In the genomic region with DNA sequence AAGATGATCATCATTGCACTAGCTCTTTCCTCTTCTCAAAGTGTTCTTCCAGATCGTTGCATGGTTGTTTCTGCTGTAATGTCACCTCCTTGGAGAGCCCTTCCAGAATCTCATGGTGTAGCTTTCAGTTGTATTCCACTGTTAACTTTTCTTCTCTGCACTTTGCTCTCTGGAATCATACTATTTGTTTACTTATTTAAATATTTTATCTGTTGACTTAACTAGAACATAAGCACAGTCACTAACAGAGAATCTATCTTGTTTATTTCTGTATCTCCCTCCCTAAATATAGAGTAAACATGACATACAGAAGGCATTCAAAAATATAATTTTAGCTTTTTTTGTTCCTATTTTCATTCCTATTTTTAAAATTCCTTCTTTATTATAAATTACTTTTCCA, we compare ENCODE assay signal across 16 cellular contexts. TPM values are rescaled to one million over a fixed set of nuclear protein-coding genes. Genes with fewer than 3 reads are reported as not detected.
DNase-seq lines count a peak whose midpoint lies in the region; ATAC-seq, FAIRE-seq and TF ChIP-seq lines count a peak whose summit lies in the region.
"Had no signal": no experiment of that assay in that cellular context is flagged by ENCODE, and none has a peak within 500 bp of the region (broad histone marks: within the 10 kb centered on the region; RNA-seq: fewer than 3 reads in every experiment).

No MANE protein-coding gene starts in this region.

- H2AFZ ChIP-seq in hepatocyte, result no peak overlapping the region

- H3K9me3 ChIP-seq in hepatocyte (ENCODE audit: low read depth) (no peaks in the 10 kb centered on the region), right lobe of liver (no peaks in the 10 kb centered on the region), breast epithelium (no peaks in the 10 kb centered on the region)
- H3K9me3 ChIP-seq: BLaER1 had no signal

- no peaks in the 10 kb centered on the region for H3K4me1 ChIP-seq in hepatocyte (ENCODE audit: insufficient read depth)
- H3K4me1 ChIP-seq in right lobe of liver, result peaks cover 0 to 32% (median 4%) of the 10 kb centered on the region in 4 donors
- H3K4me1 ChIP-seq in breast epithelium, result no peaks in the 10 kb centered on the region
- H3K4me1 ChIP-seq: BLaER1 had no signal

- H3K9me2 ChIP-seq in hepatocyte (replicated peaks; ENCODE audit: insufficient read depth), result no peaks in the 10 kb centered on the region

- H3K27ac ChIP-seq in hepatocyte (no peak overlapping the region), right lobe of liver (peak overlapping the region; percentile 73 to 89 (median 86)), breast epithelium (no peak overlapping the region)
- H3K27ac ChIP-seq: BLaER1 had no signal

- no peak overlapping the region for H3K27ac Mint-ChIP-seq in activated naive CD4-positive, alpha-beta T cell treated with anti-CD3 and anti-CD28 coated beads, Interleukin-2, amount 10 ng/mL, durations not matched to agents 7 days and 5 days
- H3K27ac Mint-ChIP-seq: CD4-positive, CD25-positive, alpha-beta regulatory T cell; HFFc6 had no signal

- peaks cover 2% of the 10 kb centered on the region for H3K9me3 Mint-ChIP-seq in activated naive CD4-positive, alpha-beta T cell treated with anti-CD3 and anti-CD28 coated beads, Interleukin-2, amount 10 ng/mL, durations not matched to agents 7 days and 5 days
- H3K9me3 Mint-ChIP-seq: HFFc6 had no signal

- no peaks in the 10 kb centered on the region for H4K20me1 ChIP-seq in hepatocyte (ENCODE audit: insufficient read depth, poor library complexity, severe bottlenecking)
- H4K20me1 ChIP-seq: BLaER1 had no signal

- H3K36me3 ChIP-seq in hepatocyte (replicated peaks; ENCODE audit: insufficient read depth, low read depth) (no peaks in the 10 kb centered on the region), right lobe of liver (no peaks in the 10 kb centered on the region), breast epithelium (no peaks in the 10 kb centered on the region)
- H3K36me3 ChIP-seq: BLaER1 had no signal

- H3K27me3 ChIP-seq in hepatocyte (no peaks in the 10 kb centered on the region), right lobe of liver (no peaks in the 10 kb centered on the region), breast epithelium (no peaks in the 10 kb centered on the region)
- H3K27me3 ChIP-seq: BLaER1 had no signal

- H3K79me2 ChIP-seq in hepatocyte, result no peaks in the 10 kb centered on the region

- H3K4me3 Mint-ChIP-seq in activated naive CD4-positive, alpha-beta T cell treated with anti-CD3 and anti-CD28 coated beads, Interleukin-2, amount 10 ng/mL, durations not matched to agents 7 days and 5 days, result no peak overlapping the region
- H3K4me3 Mint-ChIP-seq: CD4-positive, CD25-positive, alpha-beta regulatory T cell; HFFc6 had no signal

- intact Hi-C loops in right lobe of liver (cut with DNase I) (no loop called here), breast epithelium (cut with DNase I; ENCODE audit: low total_unique reads) (no loop called here)

- no peaks in the 10 kb centered on the region for H3K36me3 Mint-ChIP-seq in activated naive CD4-positive, alpha-beta T cell treated with anti-CD3 and anti-CD28 coated beads, Interleukin-2, amount 10 ng/mL, durations not matched to agents 7 days and 5 days
- H3K36me3 Mint-ChIP-seq: CD4-positive, CD25-positive, alpha-beta regulatory T cell had no signal

- H3K4me1 Mint-ChIP-seq in activated naive CD4-positive, alpha-beta T cell treated with anti-CD3 and anti-CD28 coated beads, Interleukin-2, amount 10 ng/mL, durations not matched to agents 7 days and 5 days, result no peaks in the 10 kb centered on the region
- H3K4me1 Mint-ChIP-seq: CD4-positive, CD25-positive, alpha-beta regulatory T cell had no signal

- no peak for TF ChIP-seq CTCF in LNCaP clone FGC (IDR thresholded peaks at IDR 0.05; ENCODE audit: control insufficient read depth, extremely low read depth, insufficient read depth)
- no peak for TF ChIP-seq CTCF in hepatocyte (IDR thresholded peaks at IDR 0.05; ENCODE audit: poor library complexity)
- no peak for TF ChIP-seq CTCF in right lobe of liver (IDR thresholded peaks at IDR 0.05)
- no peak for TF ChIP-seq CTCF in breast epithelium (IDR thresholded peaks at IDR 0.05)

- peak overlapping the region; percentile 37 for H3K4me2 ChIP-seq in hepatocyte
- H3K4me2 ChIP-seq: BLaER1 had no signal

- peak; percentile 6 for FAIRE-seq in A204.1 (lab: Jason Lieb, UNC)

- no peak overlapping the region; the same call in 1 of the 2 replicates for H3K4me3 ChIP-seq in LNCaP clone FGC (ENCODE audit: low read depth, low read length)
- H3K4me3 ChIP-seq in hepatocyte, result no peak overlapping the region
- peak overlapping the region in 2 of 3 donors; percentile 36 for H3K4me3 ChIP-seq in right lobe of liver
- H3K4me3 ChIP-seq in breast epithelium, result no peak overlapping the region
- H3K4me3 ChIP-seq: BLaER1 had no signal

- ATAC-seq in right lobe of liver (peak; percentile 80 to 90 (median 86)), HG02798 (IDR thresholded peaks at IDR 0.05; ENCODE audit: poor library complexity, unreplicated experiment) (no peak), HG03045 (IDR thresholded peaks at IDR 0.05; ENCODE audit: unreplicated experiment) (no peak)

- DNase-seq in LNCaP clone FGC (ENCODE audit: low read depth), result peak; percentile 43
- no peak for DNase-seq in hepatocyte (ENCODE audit: low spot score)
- no peak for DNase-seq in right lobe of liver
- no peak for DNase-seq in activated naive CD4-positive, alpha-beta T cell treated with anti-CD3 and anti-CD28 coated beads, Interleukin-2, amount 10 ng/mL, durations not matched to agents 7 days and 5 days
- no peak for DNase-seq in breast epithelium (ENCODE audit: low spot score in 2 of 2)
- DNase-seq: AML-193; Calu3; CD4-positive, CD25-positive, alpha-beta regulatory T cell; DMS 273 treated with DMSO at 0.1 percent for 48 hours; HCEC 1CT; HFFc6 had no signal

- TF ChIP-seq POLR2A in right lobe of liver (IDR thresholded peaks at IDR 0.05) (no peak), breast epithelium (IDR thresholded peaks at IDR 0.05) (no peak)

- CTCF ChIA-PET in activated naive CD4-positive, alpha-beta T cell treated with anti-CD3 and anti-CD28 coated beads, Interleukin-2, amount 10 ng/mL, durations not matched to agents 7 days and 5 days (lab: Charles Lee), result no interaction called here

- 59% methylated on average over 1 of the region's 1 CpG for WGBS in hepatocyte (ENCODE audit: low lambda C conversion rate, missing lambda C conversion rate)
- WGBS in right lobe of liver (ENCODE audit: insufficient coverage, low coverage, low lambda C conversion rate, missing lambda C conversion rate), result 5% methylated on average over 1 of the region's 1 CpG

- no peaks in the 10 kb centered on the region for H3K27me3 Mint-ChIP-seq in activated naive CD4-positive, alpha-beta T cell treated with anti-CD3 and anti-CD28 coated beads, Interleukin-2, amount 10 ng/mL, durations not matched to agents 7 days and 5 days
- H3K27me3 Mint-ChIP-seq: CD4-positive, CD25-positive, alpha-beta regulatory T cell had no signal

RNA-seq across cellular contexts. Expression of a gene that starts 11.8 kb away (rescaled TPM):
- 9.9 and 11.8 TPM in 2 replicates for total RNA-seq in hepatocyte
- polyA plus RNA-seq in hepatocyte, result 3.0 and 5.2 TPM in 2 replicates
- 10 to 100 TPM; 13.4 to 23.0 (median 20.2) TPM for total RNA-seq in right lobe of liver
- total RNA-seq in breast epithelium, result 10 to 100 TPM; 12.8 to 25.6 (median 13.1) TPM
- total RNA-seq: HT-29 had no signal

Comparison
In these comparisons a context has a peak if more than half of its experiments do, and no peak if none do; other contexts are left out.
1. H3K4me3 ChIP-seq: peak in right lobe of liver (2 of 3); none in LNCaP clone FGC (single experiment), hepatocyte (single experiment) and breast epithelium (0 of 3).
2. H3K27ac ChIP-seq: peak in right lobe of liver (3 of 3); none in hepatocyte (single experiment) and breast epithelium (0 of 2).
3. ATAC-seq: peak in right lobe of liver (4 of 4); none in HG02798 (single experiment) and HG03045 (single experiment).